ENCODE assay signal across 8 cellular contexts in genomic region chr16:88044121-88044581, GRCh38.
DNase-seq lines count a peak whose midpoint lies in the region; ATAC-seq and TF ChIP-seq lines count a peak whose summit lies in the region.
"Not testable (repeated sequence)": the region's sequence is repeated elsewhere in the genome, so short reads cannot be mapped to it uniquely, and the experiment has no call there.

No MANE protein-coding gene starts in this region.

- not testable (repeated sequence) for H3K9me3 Mint-ChIP-seq in CD14-positive monocyte; effector memory CD8-positive, alpha-beta T cell

- intact Hi-C loops in CD14-positive monocyte (cut with micrococcal nuclease); sciatic nerve (cut with DNase I): not testable (repeated sequence)

- ATAC-seq in GM18867 (IDR thresholded peaks at IDR 0.05; ENCODE audit: unreplicated experiment) (peak; percentile 64), HG02642 (IDR thresholded peaks at IDR 0.05; ENCODE audit: poor library complexity, unreplicated experiment) (peak; percentile 56), HG03108 (IDR thresholded peaks at IDR 0.05; ENCODE audit: unreplicated experiment) (peak; percentile 57), sciatic nerve (peak; percentile 35)
- ATAC-seq in effector memory CD8-positive, alpha-beta T cell (replicated peaks): peak; percentile 52

- not testable (repeated sequence) for H3K27me3 Mint-ChIP-seq in CD14-positive monocyte (ENCODE audit: low read depth in 3 of 3); effector memory CD8-positive, alpha-beta T cell

- peaks cover 62 to 80% of the 10 kb centered on the region in 2 donors for H3K36me3 Mint-ChIP-seq in CD14-positive monocyte
- H3K36me3 Mint-ChIP-seq in effector memory CD8-positive, alpha-beta T cell (ENCODE audit: insufficient read depth): peaks cover 22% of the 10 kb centered on the region

- peaks cover 45% of the 10 kb centered on the region for H3K4me1 Mint-ChIP-seq in CD14-positive monocyte
- not testable (repeated sequence) for H3K4me1 Mint-ChIP-seq in effector memory CD8-positive, alpha-beta T cell (ENCODE audit: low read depth in 2 of 2)

- peak; percentile 89 for DNase-seq in CD14-positive monocyte (ENCODE audit: low spot score)
- DNase-seq in GM20000 (ENCODE audit: low spot score): peak; percentile 69
- DNase-seq in MV-4-11 (lab: John Stamatoyannopoulos, UW): peak; percentile 91
- DNase-seq in effector memory CD8-positive, alpha-beta T cell; sciatic nerve (ENCODE audit: low spot score): not testable (repeated sequence)

- TF ChIP-seq CTCF in CD14-positive monocyte (IDR thresholded peaks at IDR 0.05); GM20000 (IDR thresholded peaks at IDR 0.05; ENCODE audit: extremely low read depth, missing control alignments): not testable (repeated sequence)

- H3K4me3 Mint-ChIP-seq in CD14-positive monocyte: peak overlapping the region; percentile 66 to 85
- H3K4me3 Mint-ChIP-seq in effector memory CD8-positive, alpha-beta T cell: not testable (repeated sequence)

- peak overlapping the region; percentile 87 to 97 (median 91) for H3K27ac Mint-ChIP-seq in CD14-positive monocyte
- not testable (repeated sequence) for H3K27ac Mint-ChIP-seq in effector memory CD8-positive, alpha-beta T cell
